8 cellular contexts compared by ENCODE assay signal in genomic region chr11:65440831-65441499, GRCh38. TPM values are rescaled to one million over a fixed set of nuclear protein-coding genes. Genes with fewer than 3 reads are reported as not detected.
A peak's percentile ranks its signal among the peaks of the same experiment; 100 is the strongest.
DNase-seq lines count a peak whose midpoint lies in the region; ATAC-seq, FAIRE-seq and TF ChIP-seq lines count a peak whose summit lies in the region.

No MANE protein-coding gene starts in this region.

- TF ChIP-seq RAD21 in HepG2 (CRISPR knock-in tag; IDR thresholded peaks at IDR 0.05): no peak

- no peak for TF ChIP-seq CTCF in HepG2 (CRISPR knock-in tag; IDR thresholded peaks at IDR 0.05)
- no peak for TF ChIP-seq CTCF in vagina (IDR thresholded peaks at IDR 0.05)

- H3K36me3 ChIP-seq in HepG2 (replicated peaks in 1 of 2; ENCODE audit: control insufficient read depth in 1 of 2, insufficient read depth in 2 of 2, low read length in 2 of 2) (peaks cover 2 to 34% of the 10 kb centered on the region in 2 experiments; a peak in 3 of 5 replicates), vagina (peaks cover 0 to 56% of the 10 kb centered on the region in 2 donors)

- H3K9ac ChIP-seq in HepG2 (ENCODE audit: insufficient read depth, low read depth, low read length): no peak overlapping the region

- H3K4me3 ChIP-seq in HepG2 (replicated peaks in 1 of 3; ENCODE audit: insufficient read depth in 1 of 3, low read depth in 2 of 3, low read length in 3 of 3) (no peak overlapping the region), vagina (no peak overlapping the region)

- no peaks in the 10 kb centered on the region for H3K9me3 ChIP-seq in HepG2 (ENCODE audit: low read length)
- H3K9me3 ChIP-seq in vagina: no peaks in the 10 kb centered on the region

- H3K4me1 ChIP-seq in HepG2 (ENCODE audit: insufficient read depth, low read length): peaks cover 81% of the 10 kb centered on the region
- H3K4me1 ChIP-seq in vagina: peaks cover 88% of the 10 kb centered on the region

- FAIRE-seq in HepG2 (lab: Jason Lieb, UNC) (no peak), HTR-8/SVneo (lab: Jason Lieb, UNC) (no peak)

- CTCF ChIA-PET in activated CD8-positive, alpha-beta T cell treated with anti-CD3 and anti-CD28 coated beads, Interleukin-2, amount 10 ng/mL, durations not matched to agents 7 days and 5 days (lab: Charles Lee): interaction anchor here (0.5 to 1.6 kb wide), 6 partner anchors 25 to 248 kb away, joined by 3 to 7 read pairs (median 4); no protein-coding TSS in a partner anchor
- CTCF ChIA-PET in HepG2 (lab: Yijun Ruan, JAX; ENCODE audit: low intra/inter-chr PET ratio, low total read pairs): no interaction called here

- intact Hi-C loops in HepG2 (cut with micrococcal nuclease; ENCODE audit: unreplicated experiment): no loop called here
- intact Hi-C loops in vagina (cut with DNase I): no loop called here

- BruUV-seq in HepG2 (replicated peaks; lab: Mats Ljungman, UMichigan): no TSS peak

- H2AFZ ChIP-seq in HepG2 (ENCODE audit: low read length): no peak overlapping the region

- H3K4me2 ChIP-seq in HepG2 (ENCODE audit: low read depth, low read length): no peak overlapping the region

- in situ Hi-C loops in HepG2 (cut with HindIII; ENCODE audit: extremely low pct_ligation_motif_present, low pct_unique_long_range_greater_than_20kb): no loop called here

- H3K79me2 ChIP-seq in HepG2 (ENCODE audit: insufficient read depth, low read length): peaks cover 19% of the 10 kb centered on the region

- H3K27me3 Mint-ChIP-seq in activated CD8-positive, alpha-beta T cell treated with anti-CD3 and anti-CD28 coated beads, Interleukin-2, amount 10 ng/mL, durations not matched to agents 7 days and 5 days (ENCODE audit: low read depth): no peaks in the 10 kb centered on the region

- H3K36me3 Mint-ChIP-seq in activated CD8-positive, alpha-beta T cell treated with anti-CD3 and anti-CD28 coated beads, Interleukin-2, amount 10 ng/mL, durations not matched to agents 7 days and 5 days (ENCODE audit: low read depth): peaks cover 50% of the 10 kb centered on the region

- POLR2A ChIA-PET in activated CD8-positive, alpha-beta T cell treated with anti-CD3 and anti-CD28 coated beads, Interleukin-2, amount 10 ng/mL, durations not matched to agents 7 days and 5 days (lab: Charles Lee): interaction anchor here (0.9 to 2.8 kb wide), 7 partner anchors 16 to 66 kb away, joined by 3 to 20 read pairs (median 6); partner anchors contain the start of genes MALAT1 and NEAT1
- POLR2A ChIA-PET in HepG2 (lab: Yijun Ruan, JAX): interaction anchor here (1.1 to 1.6 kb wide), 3 partner anchors 16 to 48 kb away, joined by 3 to 4 read pairs (median 3); no protein-coding TSS in a partner anchor

- TF ChIP-seq POLR2A in HepG2 (IDR thresholded peaks at IDR 0.05; ENCODE audit: insufficient read depth in 1 of 2, low read depth in 2 of 2, low read length in 2 of 2) (peak; percentile 7 to 80; a peak in 2 of 4 replicates), vagina (IDR thresholded peaks at IDR 0.05) (no peak)

- H3K4me3 Mint-ChIP-seq in activated CD8-positive, alpha-beta T cell treated with anti-CD3 and anti-CD28 coated beads, Interleukin-2, amount 10 ng/mL, durations not matched to agents 7 days and 5 days: peak overlapping the region; percentile 45

- peaks cover 97% of the 10 kb centered on the region for H4K20me1 ChIP-seq in HepG2 (ENCODE audit: insufficient read depth, low read length)

- TF ChIP-seq EP300 in HepG2 (IDR thresholded peaks at IDR 0.05; ENCODE audit: low read depth in 2 of 2, low read length in 2 of 2) (no peak), HepG2 (CRISPR knock-in tag; IDR thresholded peaks at IDR 0.05; ENCODE audit: borderline replicate concordance) (no peak)

- WGBS in HepG2 (ENCODE audit: low lambda C conversion rate): 80% methylated on average over 8 of the region's 8 CpGs

- peaks cover 60% of the 10 kb centered on the region for H3K4me1 Mint-ChIP-seq in activated CD8-positive, alpha-beta T cell treated with anti-CD3 and anti-CD28 coated beads, Interleukin-2, amount 10 ng/mL, durations not matched to agents 7 days and 5 days (ENCODE audit: low read depth)

- peak overlapping the region; percentile 86 for H3K27ac Mint-ChIP-seq in activated CD8-positive, alpha-beta T cell treated with anti-CD3 and anti-CD28 coated beads, Interleukin-2, amount 10 ng/mL, durations not matched to agents 7 days and 5 days

- H3K27ac ChIP-seq in HepG2 (ENCODE audit: extremely low read length, insufficient read depth, low read length) (no peak overlapping the region), vagina (peak overlapping the region; percentile 65)

- no peak for DNase-seq in activated CD8-positive, alpha-beta T cell treated with anti-CD3 and anti-CD28 coated beads, Interleukin-2, amount 10 ng/mL, durations not matched to agents 7 days and 5 days
- DNase-seq in HepG2 (ENCODE audit: low spot score): no peak
- no peak for DNase-seq in vagina (ENCODE audit: extremely low spot score in 2 of 2)
- no peak for DNase-seq in NCI-H2196 (lab: John Stamatoyannopoulos, UW; ENCODE audit: unreplicated experiment)
- no peak for DNase-seq in occipital lobe (lab: John Stamatoyannopoulos, UW)
- DNase-seq in HTR-8/SVneo (ENCODE audit: insufficient read length, low spot score): no peak

- H3K9me3 Mint-ChIP-seq in activated CD8-positive, alpha-beta T cell treated with anti-CD3 and anti-CD28 coated beads, Interleukin-2, amount 10 ng/mL, durations not matched to agents 7 days and 5 days (ENCODE audit: insufficient read depth): no peaks in the 10 kb centered on the region

- ATAC-seq in GM19043 (IDR thresholded peaks at IDR 0.05; ENCODE audit: low read depth, unreplicated experiment): peak; percentile 41
- ATAC-seq in HG03135 (IDR thresholded peaks at IDR 0.05; ENCODE audit: unreplicated experiment): peak; percentile 52
- ATAC-seq in activated CD8-positive, alpha-beta T cell treated with anti-CD3 and anti-CD28 coated beads, Interleukin-2, amount 10 ng/mL, durations not matched to agents 7 days and 5 days: peak; percentile 10
- no peak for ATAC-seq in HepG2

- no peaks in the 10 kb centered on the region for H3K27me3 ChIP-seq in HepG2 (ENCODE audit: control insufficient read depth in 1 of 2, insufficient read depth in 2 of 2, low read length in 2 of 2)
- H3K27me3 ChIP-seq in vagina: no peaks in the 10 kb centered on the region

RNA-seq across cellular contexts. Expression of gene NEAT1, which starts 18.4 kb away (rescaled TPM):
- total RNA-seq in activated CD8-positive, alpha-beta T cell treated with anti-CD3 and anti-CD28 coated beads, Interleukin-2, amount 10 ng/mL, durations not matched to agents 7 days and 5 days: 100 to 1,000 TPM; 212 to 254 TPM
- 10.5 and 20.5 TPM in 2 replicates for total RNA-seq in HepG2 (2016; rRNA removed; fragmentation: Illumina TruSeq; extraction: Trizol)
- 2.2 and 2.6 TPM in 2 replicates for total RNA-seq in HepG2 (2016; cell fraction: cytosol; rRNA removed; fragmentation: Illumina TruSeq; extraction: Trizol; ENCODE audit: low read depth)
- 8.4 and 21.3 TPM in 2 replicates for total RNA-seq in HepG2 (2016; cell fraction: insoluble cytoplasmic fraction; rRNA removed; fragmentation: Illumina TruSeq; extraction: Trizol)
- 7.8 and 8.3 TPM in 2 replicates for total RNA-seq in HepG2 (2016; cell fraction: membrane; rRNA removed; fragmentation: Illumina TruSeq; extraction: Trizol)
- 196 and 220 TPM in 2 replicates for total RNA-seq in HepG2 (2016; cell fraction: nucleus; rRNA removed; fragmentation: Illumina TruSeq; extraction: Trizol)
- 41.2 and 41.3 TPM in 2 replicates for polyA plus RNA-seq in HepG2 (2011; rRNA removed)
- polyA plus RNA-seq in HepG2 (2011; cell fraction: cytosol; rRNA removed): 13.0 and 13.4 TPM in 2 replicates
- polyA plus RNA-seq in HepG2 (2011; cell fraction: nucleus; rRNA removed): 222 and 327 TPM in 2 replicates
- 288 and 371 TPM in 2 replicates for polyA plus RNA-seq in HepG2 (2012)
- 3.6 and 4.3 TPM in 2 replicates for polyA plus RNA-seq in HepG2 (2016; cell fraction: cytosol; fragmentation: Illumina TruSeq; extraction: Trizol; ENCODE audit: low read depth)
- 54.0 and 61.1 TPM in 2 replicates for polyA plus RNA-seq in HepG2 (2016; cell fraction: insoluble cytoplasmic fraction; fragmentation: Illumina TruSeq; extraction: Trizol; ENCODE audit: low read depth)
- 47.1 and 54.4 TPM in 2 replicates for polyA plus RNA-seq in HepG2 (2016; cell fraction: membrane; fragmentation: Illumina TruSeq; extraction: Trizol; ENCODE audit: low read depth)
- polyA plus RNA-seq in HepG2 (2016; cell fraction: nucleus; fragmentation: Illumina TruSeq; extraction: Trizol; ENCODE audit: insufficient read depth, low read depth): 577 and 628 TPM in 2 replicates
- polyA minus RNA-seq in HepG2 (2011; rRNA and poly(A)+ RNA removed; ENCODE audit: low replicate concordance): 64.6 and 225 TPM in 2 replicates
- 17.3 and 20.2 TPM in 2 replicates for polyA minus RNA-seq in HepG2 (2011; cell fraction: cytosol; rRNA and poly(A)+ RNA removed)
- 1,479 and 1,737 TPM in 2 replicates for polyA minus RNA-seq in HepG2 (2011; cell fraction: nucleus; rRNA and poly(A)+ RNA removed)
- total RNA-seq in vagina: 857 TPM
- total RNA-seq in occipital lobe: 3.6 TPM

RNA-seq across cellular contexts. Expression of gene FRMD8, which starts 54.5 kb away (rescaled TPM):
- total RNA-seq in activated CD8-positive, alpha-beta T cell treated with anti-CD3 and anti-CD28 coated beads, Interleukin-2, amount 10 ng/mL, durations not matched to agents 7 days and 5 days: 10 to 100 TPM; 51.0 to 54.7 TPM
- total RNA-seq in HepG2 (2016; rRNA removed; fragmentation: Illumina TruSeq; extraction: Trizol): 18.0 and 20.6 TPM in 2 replicates
- 2.2 and 2.9 TPM in 2 replicates for total RNA-seq in HepG2 (2016; cell fraction: cytosol; rRNA removed; fragmentation: Illumina TruSeq; extraction: Trizol; ENCODE audit: low read depth)
- total RNA-seq in HepG2 (2016; cell fraction: insoluble cytoplasmic fraction; rRNA removed; fragmentation: Illumina TruSeq; extraction: Trizol): 17.5 and 22.6 TPM in 2 replicates
- total RNA-seq in HepG2 (2016; cell fraction: membrane; rRNA removed; fragmentation: Illumina TruSeq; extraction: Trizol): 5.3 and 6.3 TPM in 2 replicates
- total RNA-seq in HepG2 (2016; cell fraction: nucleus; rRNA removed; fragmentation: Illumina TruSeq; extraction: Trizol): 12.4 and 14.6 TPM in 2 replicates
- polyA plus RNA-seq in HepG2 (2011; rRNA removed): 5.8 and 9.4 TPM in 2 replicates
- 5.9 and 6.7 TPM in 2 replicates for polyA plus RNA-seq in HepG2 (2011; cell fraction: cytosol; rRNA removed)
- 26.7 and 32.6 TPM in 2 replicates for polyA plus RNA-seq in HepG2 (2011; cell fraction: nucleus; rRNA removed)
- 3.5 and 5.2 TPM in 2 replicates for polyA plus RNA-seq in HepG2 (2012)
- 2.5 and 2.6 TPM in 2 replicates for polyA plus RNA-seq in HepG2 (2016; cell fraction: cytosol; fragmentation: Illumina TruSeq; extraction: Trizol; ENCODE audit: low read depth)
- polyA plus RNA-seq in HepG2 (2016; cell fraction: insoluble cytoplasmic fraction; fragmentation: Illumina TruSeq; extraction: Trizol; ENCODE audit: low read depth): 13.5 and 17.1 TPM in 2 replicates
- 2.8 and 3.8 TPM in 2 replicates for polyA plus RNA-seq in HepG2 (2016; cell fraction: membrane; fragmentation: Illumina TruSeq; extraction: Trizol; ENCODE audit: low read depth)
- polyA plus RNA-seq in HepG2 (2016; cell fraction: nucleus; fragmentation: Illumina TruSeq; extraction: Trizol; ENCODE audit: insufficient read depth, low read depth): 21.4 and 24.7 TPM in 2 replicates
- 22.3 and 24.3 TPM in 2 replicates for polyA minus RNA-seq in HepG2 (2011; rRNA and poly(A)+ RNA removed; ENCODE audit: low replicate concordance)
- 5.4 and 6.2 TPM in 2 replicates for polyA minus RNA-seq in HepG2 (2011; cell fraction: cytosol; rRNA and poly(A)+ RNA removed)
- polyA minus RNA-seq in HepG2 (2011; cell fraction: nucleus; rRNA and poly(A)+ RNA removed): 6.2 and 11.8 TPM in 2 replicates
- total RNA-seq in vagina: 53.3 TPM
- total RNA-seq in occipital lobe: 9.2 TPM

RNA-seq across cellular contexts. Expression of gene MALAT1, which starts 57.9 kb away (rescaled TPM):
- 1,000 to 10,000 TPM; 3,822 to 4,094 TPM for total RNA-seq in activated CD8-positive, alpha-beta T cell treated with anti-CD3 and anti-CD28 coated beads, Interleukin-2, amount 10 ng/mL, durations not matched to agents 7 days and 5 days
- total RNA-seq in HepG2 (2016; rRNA removed; fragmentation: Illumina TruSeq; extraction: Trizol): 302 and 1,237 TPM in 2 replicates
- total RNA-seq in HepG2 (2016; cell fraction: cytosol; rRNA removed; fragmentation: Illumina TruSeq; extraction: Trizol; ENCODE audit: low read depth): 281 and 317 TPM in 2 replicates
- total RNA-seq in HepG2 (2016; cell fraction: insoluble cytoplasmic fraction; rRNA removed; fragmentation: Illumina TruSeq; extraction: Trizol): 283 and 1,071 TPM in 2 replicates
- total RNA-seq in HepG2 (2016; cell fraction: membrane; rRNA removed; fragmentation: Illumina TruSeq; extraction: Trizol): 241 and 289 TPM in 2 replicates
- 8,751 and 9,202 TPM in 2 replicates for total RNA-seq in HepG2 (2016; cell fraction: nucleus; rRNA removed; fragmentation: Illumina TruSeq; extraction: Trizol)
- polyA plus RNA-seq in HepG2 (2011; rRNA removed): 143 and 217 TPM in 2 replicates
- 13.0 and 14.3 TPM in 2 replicates for polyA plus RNA-seq in HepG2 (2011; cell fraction: cytosol; rRNA removed)
- 1,021 and 1,816 TPM in 2 replicates for polyA plus RNA-seq in HepG2 (2011; cell fraction: nucleus; rRNA removed)
- polyA plus RNA-seq in HepG2 (2012): 177 and 330 TPM in 2 replicates
- polyA plus RNA-seq in HepG2 (2016; cell fraction: cytosol; fragmentation: Illumina TruSeq; extraction: Trizol; ENCODE audit: low read depth): 1.1 and 1.4 TPM in 2 replicates
- 3.9 and 6.5 TPM in 2 replicates for polyA plus RNA-seq in HepG2 (2016; cell fraction: insoluble cytoplasmic fraction; fragmentation: Illumina TruSeq; extraction: Trizol; ENCODE audit: low read depth)
- 1.8 and 10.3 TPM in 2 replicates for polyA plus RNA-seq in HepG2 (2016; cell fraction: membrane; fragmentation: Illumina TruSeq; extraction: Trizol; ENCODE audit: low read depth)
- polyA plus RNA-seq in HepG2 (2016; cell fraction: nucleus; fragmentation: Illumina TruSeq; extraction: Trizol; ENCODE audit: insufficient read depth, low read depth): 153 and 182 TPM in 2 replicates
- polyA minus RNA-seq in HepG2 (2011; rRNA and poly(A)+ RNA removed; ENCODE audit: low replicate concordance): 900 and 8,115 TPM in 2 replicates
- polyA minus RNA-seq in HepG2 (2011; cell fraction: cytosol; rRNA and poly(A)+ RNA removed): 295 and 335 TPM in 2 replicates
- 13,373 and 18,071 TPM in 2 replicates for polyA minus RNA-seq in HepG2 (2011; cell fraction: nucleus; rRNA and poly(A)+ RNA removed)
- total RNA-seq in vagina: 16,459 TPM
- 11,800 TPM for total RNA-seq in occipital lobe

RNA-seq across cellular contexts. Expression of gene SLC25A45, which starts 58.5 kb away (rescaled TPM):
- total RNA-seq in activated CD8-positive, alpha-beta T cell treated with anti-CD3 and anti-CD28 coated beads, Interleukin-2, amount 10 ng/mL, durations not matched to agents 7 days and 5 days: 10 to 100 TPM; 24.5 to 28.2 TPM
- total RNA-seq in HepG2 (2016; rRNA removed; fragmentation: Illumina TruSeq; extraction: Trizol): 2.1 and 3.4 TPM in 2 replicates
- 0.79 and 1.0 TPM in 2 replicates for total RNA-seq in HepG2 (2016; cell fraction: cytosol; rRNA removed; fragmentation: Illumina TruSeq; extraction: Trizol; ENCODE audit: low read depth)
- 1.9 TPM in 2 replicates for total RNA-seq in HepG2 (2016; cell fraction: insoluble cytoplasmic fraction; rRNA removed; fragmentation: Illumina TruSeq; extraction: Trizol)
- 1.5 and 2.2 TPM in 2 replicates for total RNA-seq in HepG2 (2016; cell fraction: membrane; rRNA removed; fragmentation: Illumina TruSeq; extraction: Trizol)
- total RNA-seq in HepG2 (2016; cell fraction: nucleus; rRNA removed; fragmentation: Illumina TruSeq; extraction: Trizol): 1.3 and 3.5 TPM in 2 replicates
- polyA plus RNA-seq in HepG2 (2011; rRNA removed): 1.2 and 1.9 TPM in 2 replicates
- polyA plus RNA-seq in HepG2 (2011; cell fraction: cytosol; rRNA removed): 0.95 and 0.99 TPM in 2 replicates
- polyA plus RNA-seq in HepG2 (2011; cell fraction: nucleus; rRNA removed): 5.9 and 6.0 TPM in 2 replicates
- polyA plus RNA-seq in HepG2 (2012): 2.0 and 4.1 TPM in 2 replicates
- 0.45 and 0.70 TPM in 2 replicates for polyA plus RNA-seq in HepG2 (2016; cell fraction: cytosol; fragmentation: Illumina TruSeq; extraction: Trizol; ENCODE audit: low read depth)
- polyA plus RNA-seq in HepG2 (2016; cell fraction: insoluble cytoplasmic fraction; fragmentation: Illumina TruSeq; extraction: Trizol; ENCODE audit: low read depth): 1.3 and 1.6 TPM in 2 replicates
- 1.4 and 1.5 TPM in 2 replicates for polyA plus RNA-seq in HepG2 (2016; cell fraction: membrane; fragmentation: Illumina TruSeq; extraction: Trizol; ENCODE audit: low read depth)
- 5.6 and 8.8 TPM in 2 replicates for polyA plus RNA-seq in HepG2 (2016; cell fraction: nucleus; fragmentation: Illumina TruSeq; extraction: Trizol; ENCODE audit: insufficient read depth, low read depth)
- polyA minus RNA-seq in HepG2 (2011; rRNA and poly(A)+ RNA removed; ENCODE audit: low replicate concordance): 1.9 and 7.2 TPM in 2 replicates
- 1.4 and 2.5 TPM in 2 replicates for polyA minus RNA-seq in HepG2 (2011; cell fraction: cytosol; rRNA and poly(A)+ RNA removed)
- polyA minus RNA-seq in HepG2 (2011; cell fraction: nucleus; rRNA and poly(A)+ RNA removed): 1.4 and 2.4 TPM in 2 replicates
- total RNA-seq in vagina: 2.2 TPM
- total RNA-seq in occipital lobe: 0.31 TPM

Comparison
In these comparisons a context has a peak if more than half of its experiments do, and no peak if none do; other contexts are left out.
1. POLR2A ChIP-seq: peak in HepG2 (2 of 2); none in vagina (0 of 2).